ENCODE assay signal across 24 cellular contexts in genomic region chr17:59399914-59400313, GRCh38.
DNase-seq lines count a peak whose midpoint lies in the region; ATAC-seq and TF ChIP-seq lines count a peak whose summit lies in the region.
"Had no signal": no experiment of that assay in that cellular context is flagged by ENCODE, and none has a peak within 500 bp of the region (broad histone marks: within the 10 kb centered on the region; RNA-seq: fewer than 3 reads in every experiment).

No MANE protein-coding gene starts in this region.

- peaks cover 7% of the 10 kb centered on the region for H3K9me3 Mint-ChIP-seq in glutamatergic neuron (ENCODE audit: unreplicated experiment)
- no peaks in the 10 kb centered on the region for H3K9me3 Mint-ChIP-seq in nephron
- no peaks in the 10 kb centered on the region for H3K9me3 Mint-ChIP-seq in type B pancreatic cell
- no peaks in the 10 kb centered on the region for H3K9me3 Mint-ChIP-seq in activated CD8-positive, alpha-beta T cell treated with anti-CD3 and anti-CD28 coated beads for 36 hours
- H3K9me3 Mint-ChIP-seq: CD8-positive, alpha-beta memory T cell; immature natural killer cell; naive thymus-derived CD4-positive, alpha-beta T cell had no signal

- no peaks in the 10 kb centered on the region for H3K27me3 Mint-ChIP-seq in glutamatergic neuron (ENCODE audit: unreplicated experiment)
- H3K27me3 Mint-ChIP-seq in nephron (ENCODE audit: low read depth), result no peaks in the 10 kb centered on the region
- H3K27me3 Mint-ChIP-seq in type B pancreatic cell, result no peaks in the 10 kb centered on the region
- no peaks in the 10 kb centered on the region for H3K27me3 Mint-ChIP-seq in activated CD8-positive, alpha-beta T cell treated with anti-CD3 and anti-CD28 coated beads for 36 hours
- H3K27me3 Mint-ChIP-seq: activated CD8-positive, alpha-beta memory T cell treated with anti-CD3 and anti-CD28 coated beads, Interleukin-2, amount 10 ng/mL, durations not matched to agents 7 days and 5 days; naive thymus-derived CD4-positive, alpha-beta T cell had no signal

- H3K27ac ChIP-seq in adrenal gland, result peak overlapping the region in 3 of 5 donors; percentile 6 to 49 (median 48)
- H3K27ac ChIP-seq: prostate gland had no signal

- peaks cover 0 to 19% of the 10 kb centered on the region in 2 donors for H3K36me3 ChIP-seq in adrenal gland (replicated peaks in 1 of 2)
- no peaks in the 10 kb centered on the region; the same call in none of the 2 replicates for H3K36me3 ChIP-seq in BE2C
- no peaks in the 10 kb centered on the region for H3K36me3 ChIP-seq in HAP-1 (replicated peaks)

- H3K27ac Mint-ChIP-seq in glutamatergic neuron (ENCODE audit: unreplicated experiment) (peak overlapping the region; percentile 69), nephron (peak overlapping the region in 2 of 3 experiments; percentile 31 to 49), type B pancreatic cell (peak overlapping the region; percentile 23)
- no peak overlapping the region for H3K27ac Mint-ChIP-seq in activated CD8-positive, alpha-beta T cell treated with anti-CD3 and anti-CD28 coated beads for 36 hours
- H3K27ac Mint-ChIP-seq: activated CD8-positive, alpha-beta memory T cell treated with anti-CD3 and anti-CD28 coated beads, Interleukin-2, amount 10 ng/mL, durations not matched to agents 7 days and 5 days; endodermal cell; immature natural killer cell had no signal

- intact Hi-C loops in adrenal gland (cut with DNase I), result loop anchor here in 1 of 2 donors (10.0 kb wide), 1 partner anchor 65 kb away; the partner anchor contains the start of gene YPEL2
- intact Hi-C loops in activated CD8-positive, alpha-beta T cell treated with anti-CD3 and anti-CD28 coated beads for 36 hours (cut with micrococcal nuclease), result no loop called here

- 46 to 68% (median 49%) methylated on average over 7 of the region's 7 CpGs for WGBS in adrenal gland, 4 donors

- H3K4me1 ChIP-seq in adrenal gland (replicated peaks in 1 of 2) (peaks cover 19 to 37% of the 10 kb centered on the region in 2 donors), BE2C (peaks cover 31% of the 10 kb centered on the region), HAP-1 (no peaks in the 10 kb centered on the region)
- H3K4me1 ChIP-seq: prostate gland had no signal

- H3K9me3 ChIP-seq in adrenal gland (replicated peaks in 1 of 3), result no peaks in the 10 kb centered on the region
- H3K9me3 ChIP-seq in BE2C, result no peaks in the 10 kb centered on the region; the same call in 1 of the 2 replicates
- no peaks in the 10 kb centered on the region for H3K9me3 ChIP-seq in HAP-1
- H3K9me3 ChIP-seq: prostate gland had no signal

- H3K4me1 Mint-ChIP-seq in glutamatergic neuron (ENCODE audit: low read depth, unreplicated experiment) (peaks cover 20% of the 10 kb centered on the region), nephron (peaks cover 21% of the 10 kb centered on the region), type B pancreatic cell (ENCODE audit: unreplicated experiment) (peaks cover 19% of the 10 kb centered on the region)
- peaks cover 2% of the 10 kb centered on the region for H3K4me1 Mint-ChIP-seq in activated CD8-positive, alpha-beta T cell treated with anti-CD3 and anti-CD28 coated beads for 36 hours (ENCODE audit: low read depth)
- H3K4me1 Mint-ChIP-seq: immature natural killer cell had no signal

- POLR2A ChIA-PET in activated CD8-positive, alpha-beta T cell treated with anti-CD3 and anti-CD28 coated beads for 36 hours (lab: Charles Lee), result no interaction called here

- DNase-seq in adrenal gland (no peak), glutamatergic neuron (peak; percentile 70), type B pancreatic cell (ENCODE audit: extremely low spot score, unreplicated experiment) (no peak), BE2C (no peak), HAP-1 (ENCODE audit: low spot score in 2 of 2) (no peak)
- DNase-seq in activated CD8-positive, alpha-beta T cell treated with anti-CD3 and anti-CD28 coated beads for 36 hours, result no peak
- DNase-seq: activated CD4-positive, alpha-beta T cell treated with anti-CD3 and anti-CD28 coated beads for 1 hour; activated CD8-positive, alpha-beta memory T cell treated with anti-CD3 and anti-CD28 coated beads, Interleukin-2, amount 10 ng/mL, durations not matched to agents 7 days and 5 days; CD8-positive, alpha-beta memory T cell; central memory CD4-positive, alpha-beta T cell; DMS79 treated with DMSO at 0.1 percent for 48 hours; endodermal cell; head of caudate nucleus; immature natural killer cell; KBM-7; MV-4-11; naive thymus-derived CD4-positive, alpha-beta T cell; NCI-H2029; NCI-H510A; RPMI8226; stimulated activated CD4-positive, alpha-beta T cell treated with anti-CD3 and anti-CD28 coated beads, Interleukin-4, amount 100 ng/mL, for 24 hours; SW 1271 had no signal

- ATAC-seq in activated CD8-positive, alpha-beta T cell treated with anti-CD3 and anti-CD28 coated beads for 36 hours, result no peak
- ATAC-seq: activated CD8-positive, alpha-beta memory T cell treated with anti-CD3 and anti-CD28 coated beads, Interleukin-2, amount 10 ng/mL, durations not matched to agents 7 days and 5 days; naive thymus-derived CD4-positive, alpha-beta T cell had no signal

- H3K4me3 Mint-ChIP-seq in glutamatergic neuron (ENCODE audit: unreplicated experiment), result peak overlapping the region; percentile 5
- no peak overlapping the region for H3K4me3 Mint-ChIP-seq in nephron
- H3K4me3 Mint-ChIP-seq in type B pancreatic cell, result no peak overlapping the region
- H3K4me3 Mint-ChIP-seq in activated CD8-positive, alpha-beta T cell treated with anti-CD3 and anti-CD28 coated beads for 36 hours, result no peak overlapping the region
- H3K4me3 Mint-ChIP-seq: activated CD8-positive, alpha-beta memory T cell treated with anti-CD3 and anti-CD28 coated beads, Interleukin-2, amount 10 ng/mL, durations not matched to agents 7 days and 5 days; CD8-positive, alpha-beta memory T cell; endodermal cell; immature natural killer cell; naive thymus-derived CD4-positive, alpha-beta T cell had no signal

- CTCF ChIA-PET in activated CD8-positive, alpha-beta T cell treated with anti-CD3 and anti-CD28 coated beads for 36 hours (lab: Charles Lee), result interaction anchor here (1.2 to 3.2 kb wide), 2 partner anchors 26 to 70 kb away, joined by 3 to 10 read pairs; no protein-coding TSS in a partner anchor

- H3K27me3 ChIP-seq in adrenal gland (no peaks in the 10 kb centered on the region), BE2C (no peaks in the 10 kb centered on the region), HAP-1 (ENCODE audit: low read depth) (no peaks in the 10 kb centered on the region)

- no peak for TF ChIP-seq POLR2A in adrenal gland (IDR thresholded peaks at IDR 0.05)

- H3K4me3 ChIP-seq in adrenal gland, result no peak overlapping the region
- no peak overlapping the region for H3K4me3 ChIP-seq in BE2C (ENCODE audit: low read depth, low read length)
- H3K4me3 ChIP-seq in HAP-1, result no peak overlapping the region
- H3K4me3 ChIP-seq: prostate gland had no signal

- in situ Hi-C loops in HAP-1 (cut with MboI; ENCODE audit: low sequenced_read_pairs), result no loop called here

- no peak for TF ChIP-seq CTCF in adrenal gland (IDR thresholded peaks at IDR 0.05)
- no peak for TF ChIP-seq CTCF in glutamatergic neuron (IDR thresholded peaks at IDR 0.05; ENCODE audit: partially characterized antibody, unreplicated experiment)
- TF ChIP-seq CTCF in nephron (IDR thresholded peaks at IDR 0.05; ENCODE audit: unreplicated experiment in 3 of 3), result no peak
- TF ChIP-seq CTCF in type B pancreatic cell (conservative IDR thresholded peaks at IDR 0.05), result no peak
- no peak for TF ChIP-seq CTCF in BE2C (IDR thresholded peaks at IDR 0.05; ENCODE audit: low read depth, low read length)
- TF ChIP-seq CTCF in activated CD8-positive, alpha-beta T cell treated with anti-CD3 and anti-CD28 coated beads for 36 hours (IDR thresholded peaks at IDR 0.05), result no peak

- H3K36me3 Mint-ChIP-seq in glutamatergic neuron (ENCODE audit: unreplicated experiment) (peaks cover 7% of the 10 kb centered on the region), nephron (ENCODE audit: low read depth) (peaks cover 62% of the 10 kb centered on the region), type B pancreatic cell (peaks cover 21% of the 10 kb centered on the region)
- H3K36me3 Mint-ChIP-seq in activated CD8-positive, alpha-beta T cell treated with anti-CD3 and anti-CD28 coated beads for 36 hours (ENCODE audit: low read depth), result peaks cover 3% of the 10 kb centered on the region
